8 cellular contexts compared by ENCODE assay signal in genomic region chr3:4492240-4493007, GRCh38. TPM values are rescaled to one million over a fixed set of nuclear protein-coding genes. Genes with fewer than 3 reads are reported as not detected.
DNase-seq lines count a peak whose midpoint lies in the region; ATAC-seq and TF ChIP-seq lines count a peak whose summit lies in the region.

No MANE protein-coding gene starts in this region.

- peak; percentile 31 for ATAC-seq in GM18511 (IDR thresholded peaks at IDR 0.05; ENCODE audit: unreplicated experiment)

- peak; percentile 54 for DNase-seq in A172 (ENCODE audit: low spot score)
- peak; percentile 76 for DNase-seq in NAMALWA (ENCODE audit: low spot score)
- peak in 3 of 4 experiments; percentile 10 to 25 (median 19) for DNase-seq in activated CD4-positive, CD25-positive, alpha-beta regulatory T cell (lab: John Stamatoyannopoulos, UW)
- DNase-seq in chondrocyte (ENCODE audit: low spot score), result no peak
- DNase-seq in stimulated activated CD4-positive, alpha-beta T cell treated with anti-CD3 and anti-CD28 coated beads, Interleukin-15, amount 100 ng/mL, for 1 hour (ENCODE audit: low read depth in 1 of 2, low spot score in 1 of 2), result peak; percentile 11 to 26
- DNase-seq in NCI-H187 (lab: John Stamatoyannopoulos, UW), result no peak

- H3K9me3 Mint-ChIP-seq in chondrocyte (ENCODE audit: low read depth), result no peaks in the 10 kb centered on the region

- peak overlapping the region; percentile 58 for H3K27ac ChIP-seq in layer of hippocampus (ENCODE audit: low read depth, low read length)

- no peaks in the 10 kb centered on the region for H3K27me3 ChIP-seq in layer of hippocampus (ENCODE audit: control insufficient read depth, insufficient read depth, low read length)

- peaks cover 40% of the 10 kb centered on the region for H3K4me1 Mint-ChIP-seq in chondrocyte (ENCODE audit: low read depth)

- H3K27ac Mint-ChIP-seq in chondrocyte (ENCODE audit: unreplicated experiment), result peak overlapping the region; percentile 96

- H3K4me3 Mint-ChIP-seq in chondrocyte (ENCODE audit: unreplicated experiment), result peak overlapping the region; percentile 87

- H3K36me3 Mint-ChIP-seq in chondrocyte (ENCODE audit: low read depth), result peaks cover 3% of the 10 kb centered on the region

- peaks cover 2% of the 10 kb centered on the region for H3K27me3 Mint-ChIP-seq in chondrocyte (ENCODE audit: low read depth)

- TF ChIP-seq CTCF in chondrocyte (IDR thresholded peaks at IDR 0.05), result peak; percentile 42

RNA-seq across cellular contexts. Expression of gene ITPR1, which starts 0.7 kb away (rescaled TPM):
- total RNA-seq in A172 (2014; rRNA removed; shearing (Covaris generic)), result 4.0 and 7.6 TPM in 2 replicates
- total RNA-seq in chondrocyte, result 44.7 to 77.9 TPM (median 45.0 TPM) in 3 replicates

RNA-seq across cellular contexts. Expression of gene SUMF1, which starts 25.4 kb away (rescaled TPM):
- total RNA-seq in A172 (2014; rRNA removed; shearing (Covaris generic)), result 77.4 and 87.0 TPM in 2 replicates
- 33.0 to 48.5 TPM (median 33.6 TPM) in 3 replicates for total RNA-seq in chondrocyte

Comparison
In these comparisons a context has a peak if more than half of its experiments do, and no peak if none do; other contexts are left out.
1. DNase-seq: peak in A172 (single experiment), NAMALWA (single experiment), activated CD4-positive, CD25-positive, alpha-beta regulatory T cell (3 of 4) and stimulated activated CD4-positive, alpha-beta T cell treated with anti-CD3 and anti-CD28 coated beads, Interleukin-15, amount 100 ng/mL, for 1 hour (2 of 2); none in chondrocyte (single experiment) and NCI-H187 (0 of 2).